In genomic region chr6:40577672-40578071, GRCh38 we compare ENCODE assay signal across 28 cellular contexts. TPM values are rescaled to one million over a fixed set of nuclear protein-coding genes. Genes with fewer than 3 reads are reported as not detected.
"Had no signal": no experiment of that assay in that cellular context is flagged by ENCODE, and none has a peak within 500 bp of the region (broad histone marks: within the 10 kb centered on the region; RNA-seq: fewer than 3 reads in every experiment).

No MANE protein-coding gene starts in this region.

- H3K9me3 Mint-ChIP-seq: activated CD4-positive, alpha-beta T cell treated with anti-CD3 and anti-CD28 coated beads, Interleukin-2, amount 10 ng/mL, durations not matched to agents 7 days and 5 days; activated T-cell treated with anti-CD3 and anti-CD28 coated beads, Interleukin-2, amount 50 U/mL, for 24 hours; dendritic cell treated with granulocyte-macrophage colony-stimulating factor and Interleukin-4, amounts not matched to agents 40 ng/mL and 50 ng/mL, for 4 days; nephron; stimulated activated naive CD8-positive, alpha-beta T cell treated with anti-CD3 and anti-CD28 coated beads, Interleukin-15, Interleukin-2, amounts not matched to agents 100 ng/mL and 50 ng/mL, for 24 hours had no signal

- H3K4me1 ChIP-seq: ascending aorta, breast epithelium, right atrium auricular region, tibial nerve, vagina had no signal

- ATAC-seq: activated CD4-positive, CD25-positive, alpha-beta regulatory T cell treated with anti-CD3 and anti-CD28 coated beads, Interleukin-2, amount 50 U/mL, for 24 hours; activated CD8-positive, alpha-beta T cell treated with anti-CD3 and anti-CD28 coated beads, Interleukin-2, amount 10 ng/mL, durations not matched to agents 7 days and 5 days; left lobe of liver had no signal

- H3K4me3 ChIP-seq: ascending aorta, breast epithelium, esophagus squamous epithelium, lung, right atrium auricular region, tibial nerve, vagina had no signal

- H3K4me1 Mint-ChIP-seq: activated CD4-positive, alpha-beta T cell treated with anti-CD3 and anti-CD28 coated beads, Interleukin-2, amount 10 ng/mL, durations not matched to agents 7 days and 5 days had no signal

- H3K27me3 ChIP-seq: ascending aorta, breast epithelium, esophagus squamous epithelium, right atrium auricular region, tibial nerve, vagina had no signal

- H3K27me3 Mint-ChIP-seq: activated CD4-positive, alpha-beta T cell treated with anti-CD3 and anti-CD28 coated beads, Interleukin-2, amount 10 ng/mL, durations not matched to agents 7 days and 5 days; activated T-cell treated with anti-CD3 and anti-CD28 coated beads, Interleukin-2, amount 50 U/mL, for 24 hours; dendritic cell treated with granulocyte-macrophage colony-stimulating factor and Interleukin-4, amounts not matched to agents 40 ng/mL and 50 ng/mL, for 4 days; stimulated activated naive CD8-positive, alpha-beta T cell treated with anti-CD3 and anti-CD28 coated beads, Interleukin-15, Interleukin-2, amounts not matched to agents 100 ng/mL and 50 ng/mL, for 24 hours had no signal

- DNase-seq: activated CD4-positive, alpha-beta T cell treated with anti-CD3 and anti-CD28 coated beads, Interleukin-2, amount 10 ng/mL, durations not matched to agents 7 days and 5 days; activated CD8-positive, alpha-beta T cell treated with anti-CD3 and anti-CD28 coated beads, Interleukin-2, amount 10 ng/mL, durations not matched to agents 7 days and 5 days; activated effector memory CD4-positive, alpha-beta T cell treated with anti-CD3 and anti-CD28 coated beads, Interleukin-2, amount 50 U/mL, for 16 hours; activated naive CD4-positive, alpha-beta T cell treated with anti-CD3 and anti-CD28 coated beads, Interleukin-2, amount 50 U/mL, for 16 hours; activated T-cell treated with anti-CD3 and anti-CD28 coated beads, Interleukin-2, amount 50 U/mL, for 24 hours; cerebellar nuclear complex; effector CD8-positive, alpha-beta T cell; esophagus squamous epithelium; head of caudate nucleus; kidney; midbrain; occipital lobe; posterior cingulate gyrus; stimulated activated CD4-positive, alpha-beta T cell treated with anti-CD3 and anti-CD28 coated beads, Interleukin-2, amount 100 ng/mL, for 48 hours; T-helper 1 cell; T-helper 9 cell had no signal

- H3K36me3 ChIP-seq: ascending aorta, breast epithelium, esophagus squamous epithelium, right atrium auricular region, tibial nerve, vagina had no signal

- H3K4me3 Mint-ChIP-seq: activated CD4-positive, alpha-beta T cell treated with anti-CD3 and anti-CD28 coated beads, Interleukin-2, amount 10 ng/mL, durations not matched to agents 7 days and 5 days; activated CD8-positive, alpha-beta T cell treated with anti-CD3 and anti-CD28 coated beads, Interleukin-2, amount 10 ng/mL, durations not matched to agents 7 days and 5 days; activated T-cell treated with anti-CD3 and anti-CD28 coated beads, Interleukin-2, amount 50 U/mL, for 24 hours; dendritic cell treated with granulocyte-macrophage colony-stimulating factor and Interleukin-4, amounts not matched to agents 40 ng/mL and 50 ng/mL, for 4 days; nephron; stimulated activated naive CD8-positive, alpha-beta T cell treated with anti-CD3 and anti-CD28 coated beads, Interleukin-15, Interleukin-2, amounts not matched to agents 100 ng/mL and 50 ng/mL, for 24 hours had no signal

- H3K27ac Mint-ChIP-seq: activated CD4-positive, alpha-beta T cell treated with anti-CD3 and anti-CD28 coated beads, Interleukin-2, amount 10 ng/mL, durations not matched to agents 7 days and 5 days; activated CD8-positive, alpha-beta T cell treated with anti-CD3 and anti-CD28 coated beads, Interleukin-2, amount 10 ng/mL, durations not matched to agents 7 days and 5 days; activated T-cell treated with anti-CD3 and anti-CD28 coated beads, Interleukin-2, amount 50 U/mL, for 24 hours; dendritic cell treated with granulocyte-macrophage colony-stimulating factor and Interleukin-4, amounts not matched to agents 40 ng/mL and 50 ng/mL, for 4 days; nephron; stimulated activated naive CD8-positive, alpha-beta T cell treated with anti-CD3 and anti-CD28 coated beads, Interleukin-15, Interleukin-2, amounts not matched to agents 100 ng/mL and 50 ng/mL, for 24 hours had no signal

- H3K9me3 ChIP-seq: ascending aorta, breast epithelium, esophagus squamous epithelium, right atrium auricular region, tibial nerve, vagina had no signal

RNA-seq across cellular contexts. Expression of gene LRFN2, which starts 9.5 kb away (rescaled TPM):
- total RNA-seq: activated CD8-positive, alpha-beta T cell treated with anti-CD3 and anti-CD28 coated beads, Interleukin-2, amount 10 ng/mL, durations not matched to agents 7 days and 5 days; ascending aorta; breast epithelium; kidney; right atrium auricular region; skeletal muscle tissue; tibial nerve; vagina had no signal
